In genomic region chr14:75561013-75561432, GRCh38 we compare ENCODE assay signal across 8 cellular contexts. TPM values are rescaled to one million over a fixed set of nuclear protein-coding genes. Genes with fewer than 3 reads are reported as not detected.
A peak's percentile ranks its signal among the peaks of the same experiment; 100 is the strongest.
DNase-seq lines count a peak whose midpoint lies in the region; ATAC-seq and TF ChIP-seq lines count a peak whose summit lies in the region.

No MANE protein-coding gene starts in this region.

- H3K27ac ChIP-seq in RWPE1 (no peak overlapping the region), psoas muscle (no peak overlapping the region)

- no peaks in the 10 kb centered on the region for H3K36me3 ChIP-seq in psoas muscle (ENCODE audit: insufficient read depth in 1 of 2, low read depth in 1 of 2)

- H3K9me3 ChIP-seq in psoas muscle: peaks cover 4% of the 10 kb centered on the region

- no peak overlapping the region for H3K4me3 ChIP-seq in psoas muscle

- intact Hi-C loops in left cardiac atrium (cut with DNase I): loop anchor here in 1 of 2 donors (5.0 kb wide), 1 partner anchor 254 kb away; no protein-coding TSS in a partner anchor
- intact Hi-C loops in psoas muscle (cut with DNase I): loop anchor here in 1 of 2 donors (5.0 kb wide), 2 partner anchors 129 to 254 kb away; no protein-coding TSS in a partner anchor

- DNase-seq in activated effector memory CD4-positive, alpha-beta T cell treated with anti-CD3 and anti-CD28 coated beads, Interleukin-2, amount 50 U/mL, for 16 hours: peak; percentile 83
- DNase-seq in activated effector memory CD4-positive, alpha-beta T cell treated with Interleukin-2 at 50 U/mL for 16 hours: no peak
- DNase-seq in RWPE1 (ENCODE audit: low spot score): peak; percentile 92
- peak in 31 of 56 donors; percentile 1 to 57 (median 19) for DNase-seq in amygdala (lab: John Stamatoyannopoulos, UW)
- DNase-seq in left cardiac atrium: peak; percentile 72
- DNase-seq in psoas muscle: peak; percentile 62 to 83
- no peak for DNase-seq in GF-D8 (lab: John Stamatoyannopoulos, UW)

- POLR2A ChIA-PET in RWPE1 (lab: Yijun Ruan, JAX; ENCODE audit: low non-redundant PET): no interaction called here

- H3K4me1 ChIP-seq in psoas muscle: peaks cover 29% of the 10 kb centered on the region

- TF ChIP-seq CTCF in LNCAP (IDR thresholded peaks at IDR 0.05): peak; percentile 86
- peak; percentile 87 for TF ChIP-seq CTCF in RWPE1 (conservative IDR thresholded peaks at IDR 0.05; ENCODE audit: low read depth)
- peak; percentile 79 for TF ChIP-seq CTCF in psoas muscle (IDR thresholded peaks at IDR 0.05)

- ATAC-seq in left cardiac atrium (peak; percentile 75 to 89), psoas muscle (peak; percentile 78 to 87 (median 85))

- H3K27me3 ChIP-seq in psoas muscle (ENCODE audit: insufficient read depth in 3 of 3, low read length in 2 of 3): no peaks in the 10 kb centered on the region

- CTCF ChIA-PET in RWPE1 (lab: Yijun Ruan, JAX): interaction anchor here (0.5 to 1.6 kb wide), 32 partner anchors 9 to 1290 kb away, joined by 3 to 9 read pairs (median 4); no protein-coding TSS in a partner anchor

- WGBS in psoas muscle, 3 donors: 0 to 6% (median 3%) methylated on average over 6 of the region's 6 CpGs

RNA-seq across cellular contexts. Expression of gene FLVCR2, which starts 17.4 kb away (rescaled TPM):
- total RNA-seq in left cardiac atrium (1 to 10 TPM; 1.8 TPM), psoas muscle (1 to 10 TPM in 3 of 4 donors, under 1 TPM in 1; 0.71 to 9.4 (median 5.7) TPM)
- polyA plus RNA-seq in psoas muscle: 1 to 10 TPM; 2.5 to 9.8 (median 4.2) TPM

RNA-seq across cellular contexts. Expression of gene BATF, which starts 38.8 kb away (rescaled TPM):
- total RNA-seq in left cardiac atrium: 1 to 10 TPM; 1.8 to 2.3 TPM
- under 1 TPM in 3 of 4 donors, not detected in 1; 0.58 to 0.77 (median 0.76) TPM for total RNA-seq in psoas muscle
- under 1 TPM; 0.29 to 0.86 (median 0.70) TPM for polyA plus RNA-seq in psoas muscle

Comparison
In these comparisons a context has a peak if more than half of its experiments do, and no peak if none do; other contexts are left out.
1. DNase-seq: peak in activated effector memory CD4-positive, alpha-beta T cell treated with anti-CD3 and anti-CD28 coated beads, Interleukin-2, amount 50 U/mL, for 16 hours (single experiment), RWPE1 (single experiment), amygdala (31 of 56), left cardiac atrium (single experiment) and psoas muscle (2 of 2); none in activated effector memory CD4-positive, alpha-beta T cell treated with Interleukin-2 at 50 U/mL for 16 hours (single experiment) and GF-D8 (single experiment).
2. Peak in every context shown above with its lines, with median percentiles within 50 percentile points of each other: CTCF ChIP-seq.